1 cellular context compared by ENCODE assay signal in genomic region chr12:2893007-2893406, GRCh38.
TF ChIP-seq lines count a peak whose summit lies in the region.

No MANE protein-coding gene starts in this region.

TF ChIP-seq in K562, 482 proteins besides CTCF, POLR2A, EP300 and RAD21:
- peak; percentile 34 for TF ChIP-seq MEIS2 (IDR thresholded peaks at IDR 0.05; ENCODE audit: partially characterized antibody)
- TF ChIP-seq CEBPG (CRISPR knock-in tag; IDR thresholded peaks at IDR 0.05), result peak; percentile 36; the same call in 1 of the 2 replicates
- no peak for TF ChIP-seq CEBPG (tag; conservative IDR thresholded peaks at IDR 0.05 in 1 of 2, IDR thresholded peaks at IDR 0.05 in 1 of 2)
- no peak for TF ChIP-seq SUPT5H (IDR thresholded peaks at IDR 0.05)
- TF ChIP-seq RERE (CRISPR knock-in tag; IDR thresholded peaks at IDR 0.05; ENCODE audit: borderline replicate concordance), result no peak
- no peak for TF ChIP-seq ZNF449 (CRISPR knock-in tag; IDR thresholded peaks at IDR 0.05)
- TF ChIP-seq ATF3 (IDR thresholded peaks at IDR 0.05), result peak; percentile 53
- no peak for TF ChIP-seq ATF3 (CRISPR knock-in tag; conservative IDR thresholded peaks at IDR 0.05)
- no peak for TF ChIP-seq NEUROD1 (IDR thresholded peaks at IDR 0.05; ENCODE audit: borderline replicate concordance, low read depth, low read length, partially characterized antibody)
- no peak for TF ChIP-seq ZNF12 (CRISPR knock-in tag; IDR thresholded peaks at IDR 0.05)
